Comparison of ENCODE assay signal across 9 cellular contexts in the genomic region with DNA sequence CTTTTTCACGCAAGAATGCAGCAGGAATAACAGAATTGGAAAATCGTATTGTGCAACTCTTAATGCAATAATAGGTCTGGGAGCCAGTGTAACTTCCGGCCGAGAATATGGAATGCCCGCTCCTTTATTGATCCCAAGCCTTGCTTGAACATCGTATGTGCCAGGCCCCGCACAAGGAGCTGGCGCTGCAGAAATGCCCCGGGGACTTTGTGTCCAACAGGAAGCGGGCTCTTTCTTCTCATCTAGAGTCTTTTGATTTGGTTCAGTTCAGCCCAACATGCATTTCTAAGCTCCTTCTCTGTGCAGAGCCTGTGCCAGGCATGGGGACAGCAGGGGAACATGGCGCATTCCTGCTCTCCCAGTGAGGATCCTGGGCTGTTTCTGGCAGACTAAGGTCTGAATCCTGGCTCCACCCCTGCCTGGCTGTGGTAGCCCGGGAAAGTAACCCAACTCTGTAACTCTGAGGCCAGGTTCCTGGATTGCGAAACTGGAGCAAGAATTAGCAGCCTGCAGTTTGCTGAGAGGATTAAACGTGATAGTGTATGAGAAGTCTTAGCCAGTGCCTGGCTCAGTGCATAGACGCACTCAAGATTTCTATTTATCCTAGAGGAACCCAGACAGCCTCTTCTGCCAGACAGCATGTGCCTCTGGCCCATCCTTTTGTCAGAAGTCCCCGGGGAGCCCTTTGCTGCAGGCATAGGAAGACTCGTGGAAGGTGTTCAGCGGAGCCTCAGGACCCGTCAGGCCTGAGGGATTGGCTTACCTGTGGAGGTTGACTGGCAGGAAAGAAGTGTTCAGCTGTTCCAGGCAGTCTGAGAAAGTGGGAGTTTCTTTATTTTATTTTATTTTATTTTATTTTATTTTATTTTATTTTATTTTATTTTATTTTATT. TPM values are rescaled to one million over a fixed set of nuclear protein-coding genes. Genes with fewer than 3 reads are reported as not detected.
DNase-seq lines count a peak whose midpoint lies in the region; ATAC-seq and TF ChIP-seq lines count a peak whose summit lies in the region.
"Had no signal": no experiment of that assay in that cellular context is flagged by ENCODE, and none has a peak within 500 bp of the region (broad histone marks: within the 10 kb centered on the region; RNA-seq: fewer than 3 reads in every experiment).

No MANE protein-coding gene starts in this region.

- CTCF ChIA-PET in RWPE1 (lab: Yijun Ruan, JAX), result interaction anchor here (0.5 kb wide), 1 partner anchor 32 kb away, joined by 4 read pairs; no protein-coding TSS in a partner anchor

- H3K9me3 ChIP-seq in heart right ventricle (no peaks in the 10 kb centered on the region), MM.1S (replicated peaks; ENCODE audit: insufficient read depth, low read length) (no peaks in the 10 kb centered on the region), T-helper 17 cell (ENCODE audit: control insufficient read depth, low read length, poor library complexity, severe bottlenecking) (no peaks in the 10 kb centered on the region)
- H3K9me3 ChIP-seq: tibial nerve had no signal

- H3F3A ChIP-seq in MM.1S (ENCODE audit: insufficient read depth, low read length), result no peaks in the 10 kb centered on the region

- ATAC-seq in heart right ventricle, result peak in 7 of 8 donors; percentile 39 to 87 (median 72)
- no peak for ATAC-seq in HG03432 (IDR thresholded peaks at IDR 0.05; ENCODE audit: unreplicated experiment)
- ATAC-seq in T-helper 17 cell, result no peak

- no peak overlapping the region for H3K9ac ChIP-seq in MM.1S (ENCODE audit: low read length)

- no peaks in the 10 kb centered on the region for H3K36me3 Mint-ChIP-seq in T-helper 17 cell (ENCODE audit: low read depth)

- H3K4me3 Mint-ChIP-seq in T-helper 17 cell, result no peak overlapping the region

- peaks cover 8% of the 10 kb centered on the region for H3K4me1 Mint-ChIP-seq in T-helper 17 cell

- peaks cover 0 to 11% (median 4%) of the 10 kb centered on the region in 9 donors for H3K4me1 ChIP-seq in heart right ventricle
- H3K4me1 ChIP-seq in MM.1S (ENCODE audit: low read length), result no peaks in the 10 kb centered on the region

- intact Hi-C loops in heart right ventricle (cut with DNase I), result no loop called here

- H3K27ac ChIP-seq in RWPE1, result peak overlapping the region; percentile 74
- peak overlapping the region in 1 of 10 donors; percentile 7 for H3K27ac ChIP-seq in heart right ventricle
- peak overlapping the region in 13 of 21 experiments; percentile 4 to 65 (median 40) for H3K27ac ChIP-seq in skin epidermis
- no peak overlapping the region for H3K27ac ChIP-seq in MM.1S (ENCODE audit: low read length)

- no peaks in the 10 kb centered on the region for H4K20me1 ChIP-seq in MM.1S (ENCODE audit: insufficient read depth, low read length)

- POLR2A ChIA-PET in RWPE1 (lab: Yijun Ruan, JAX; ENCODE audit: low non-redundant PET), result no interaction called here

- H3K27ac Mint-ChIP-seq in T-helper 17 cell, result no peak overlapping the region

- H3K79me2 ChIP-seq in MM.1S (ENCODE audit: low read length), result no peaks in the 10 kb centered on the region

- H3K9me2 ChIP-seq in MM.1S (replicated peaks; ENCODE audit: insufficient read depth, low read length), result no peaks in the 10 kb centered on the region

- no peak overlapping the region for H2AFZ ChIP-seq in MM.1S (ENCODE audit: low read length)

- H3K27me3 ChIP-seq in heart right ventricle (no peaks in the 10 kb centered on the region), MM.1S (replicated peaks; ENCODE audit: insufficient read depth, low read length) (no peaks in the 10 kb centered on the region)
- H3K27me3 ChIP-seq: tibial nerve had no signal

- DNase-seq in HFF-Myc (ENCODE audit: extremely low read depth, low read depth) (peak; percentile 12), RWPE1 (ENCODE audit: low spot score) (peak; percentile 57), heart right ventricle (peak in 1 of 2 donors; percentile 31), MM.1S (no peak), T-helper 17 cell (no peak)
- no peak for DNase-seq in activated CD8-positive, alpha-beta memory T cell treated with anti-CD3 and anti-CD28 coated beads, Interleukin-2, amount 50 U/mL, for 4 hours

- H3K27me3 Mint-ChIP-seq in T-helper 17 cell, result no peaks in the 10 kb centered on the region

- H3K4me3 ChIP-seq in HFF-Myc (replicated peaks; ENCODE audit: low read depth, low read length), result no peak overlapping the region
- H3K4me3 ChIP-seq in heart right ventricle, result no peak overlapping the region
- H3K4me3 ChIP-seq in skin epidermis, result no peak overlapping the region
- H3K4me3 ChIP-seq in MM.1S (ENCODE audit: low read length), result no peak overlapping the region
- H3K4me3 ChIP-seq: tibial nerve had no signal

- no peak for TF ChIP-seq CTCF in HFF-Myc (IDR thresholded peaks at IDR 0.05; ENCODE audit: low read depth, low read length, missing control alignments)
- no peak for TF ChIP-seq CTCF in RWPE1 (conservative IDR thresholded peaks at IDR 0.05; ENCODE audit: low read depth)
- TF ChIP-seq CTCF in heart right ventricle (IDR thresholded peaks at IDR 0.05), result no peak
- TF ChIP-seq CTCF in MM.1S (IDR thresholded peaks at IDR 0.05; ENCODE audit: low read length), result no peak

- 62 to 68% methylated on average over 19 of the region's 19 CpGs for WGBS in heart right ventricle, 2 donors

- no peaks in the 10 kb centered on the region for H3K36me3 ChIP-seq in heart right ventricle
- H3K36me3 ChIP-seq in MM.1S (replicated peaks; ENCODE audit: insufficient read depth, low read length), result no peaks in the 10 kb centered on the region
- H3K36me3 ChIP-seq: tibial nerve had no signal

- no peak overlapping the region for H3K4me2 ChIP-seq in MM.1S (ENCODE audit: low read depth, low read length)

RNA-seq across cellular contexts. Expression of a gene that starts 1.0 kb away (rescaled TPM):
- under 1 TPM in 1 of 10 donors, not detected in 9; 0.11 TPM for total RNA-seq in heart right ventricle
- polyA plus RNA-seq in heart right ventricle, result under 1 TPM in 1 of 2 donors, not detected in 1; 0.03 TPM
- total RNA-seq in T-helper 17 cell, result not detected

RNA-seq across cellular contexts. Expression of a gene that starts 46.0 kb away (rescaled TPM):
- total RNA-seq in heart right ventricle (1 to 10 TPM; 3.2 to 8.3 (median 5.8) TPM), T-helper 17 cell (1 to 10 TPM; 2.9 to 4.6 TPM)
- polyA plus RNA-seq in heart right ventricle, result 1 to 10 TPM in 1 of 2 donors, under 1 TPM in 1; 0.99 to 2.5 TPM

RNA-seq across cellular contexts. Expression of a gene that starts 46.2 kb away (rescaled TPM):
- total RNA-seq in heart right ventricle, result 10 to 100 TPM; 82.2 to 97.4 (median 90.2) TPM
- polyA plus RNA-seq in heart right ventricle, result 10 to 100 TPM; 33.0 to 75.2 TPM
- total RNA-seq in T-helper 17 cell, result 10 to 100 TPM; 25.7 to 29.8 TPM

Comparison
In these comparisons a context has a peak if more than half of its experiments do, and no peak if none do; other contexts are left out.
1. DNase-seq: peak in HFF-Myc (single experiment) and RWPE1 (single experiment); none in MM.1S (single experiment), activated CD8-positive, alpha-beta memory T cell treated with anti-CD3 and anti-CD28 coated beads, Interleukin-2, amount 50 U/mL, for 4 hours (single experiment) and T-helper 17 cell (0 of 3).
2. ATAC-seq: peak in heart right ventricle (7 of 8); none in HG03432 (single experiment) and T-helper 17 cell (single experiment).